ENCODE assay signal across 1 cellular context in genomic region chr13:64234255-64234654, GRCh38.
TF ChIP-seq lines count a peak whose summit lies in the region.

No MANE protein-coding gene starts in this region.

TF ChIP-seq in SK-N-SH treated with all-trans-retinoic acid at 6 μM for 48 hours, 23 proteins besides CTCF, POLR2A, EP300 and RAD21 (continued from another document):
- TF ChIP-seq, protein P1, sequence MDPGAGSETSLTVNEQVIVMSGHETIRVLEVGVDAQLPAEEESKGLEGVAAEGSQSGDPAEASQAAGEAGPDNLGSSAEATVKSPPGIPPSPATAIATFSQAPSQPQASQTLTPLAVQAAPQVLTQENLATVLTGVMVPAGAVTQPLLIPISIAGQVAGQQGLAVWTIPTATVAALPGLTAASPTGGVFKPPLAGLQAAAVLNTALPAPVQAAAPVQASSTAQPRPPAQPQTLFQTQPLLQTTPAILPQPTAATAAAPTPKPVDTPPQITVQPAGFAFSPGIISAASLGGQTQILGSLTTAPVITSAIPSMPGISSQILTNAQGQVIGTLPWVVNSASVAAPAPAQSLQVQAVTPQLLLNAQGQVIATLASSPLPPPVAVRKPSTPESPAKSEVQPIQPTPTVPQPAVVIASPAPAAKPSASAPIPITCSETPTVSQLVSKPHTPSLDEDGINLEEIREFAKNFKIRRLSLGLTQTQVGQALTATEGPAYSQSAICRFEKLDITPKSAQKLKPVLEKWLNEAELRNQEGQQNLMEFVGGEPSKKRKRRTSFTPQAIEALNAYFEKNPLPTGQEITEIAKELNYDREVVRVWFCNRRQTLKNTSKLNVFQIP (CRISPR knock-in tag; IDR thresholded peaks at IDR 0.05; ENCODE audit: borderline replicate concordance, low read depth), result no peak
- TF ChIP-seq OSR1 (CRISPR knock-in tag; IDR thresholded peaks at IDR 0.05) (no peak), GLIS3 (CRISPR knock-in tag; IDR thresholded peaks at IDR 0.05) (no peak), PPARA (CRISPR knock-in tag; IDR thresholded peaks at IDR 0.05; ENCODE audit: borderline replicate concordance) (no peak), ARNTL (CRISPR knock-in tag; IDR thresholded peaks at IDR 0.05; ENCODE audit: borderline replicate concordance, low read depth) (no peak), ESRRG (CRISPR knock-in tag; IDR thresholded peaks at IDR 0.05) (no peak), CSDC2 (CRISPR knock-in tag; IDR thresholded peaks at IDR 0.05) (no peak), ZNF565 (CRISPR knock-in tag; conservative IDR thresholded peaks at IDR 0.05; ENCODE audit: low read depth) (no peak), ZFP3 (CRISPR knock-in tag; IDR thresholded peaks at IDR 0.05) (no peak)
- TF ChIP-seq, protein P2, sequence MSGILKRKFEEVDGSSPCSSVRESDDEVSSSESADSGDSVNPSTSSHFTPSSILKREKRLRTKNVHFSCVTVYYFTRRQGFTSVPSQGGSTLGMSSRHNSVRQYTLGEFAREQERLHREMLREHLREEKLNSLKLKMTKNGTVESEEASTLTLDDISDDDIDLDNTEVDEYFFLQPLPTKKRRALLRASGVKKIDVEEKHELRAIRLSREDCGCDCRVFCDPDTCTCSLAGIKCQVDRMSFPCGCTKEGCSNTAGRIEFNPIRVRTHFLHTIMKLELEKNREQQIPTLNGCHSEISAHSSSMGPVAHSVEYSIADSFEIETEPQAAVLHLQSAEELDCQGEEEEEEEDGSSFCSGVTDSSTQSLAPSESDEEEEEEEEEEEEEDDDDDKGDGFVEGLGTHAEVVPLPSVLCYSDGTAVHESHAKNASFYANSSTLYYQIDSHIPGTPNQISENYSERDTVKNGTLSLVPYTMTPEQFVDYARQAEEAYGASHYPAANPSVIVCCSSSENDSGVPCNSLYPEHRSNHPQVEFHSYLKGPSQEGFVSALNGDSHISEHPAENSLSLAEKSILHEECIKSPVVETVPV (CRISPR knock-in tag; IDR thresholded peaks at IDR 0.05), result no peak
